In genomic region chr14:75126121-75126544, GRCh38 we compare ENCODE assay signal across 8 cellular contexts. TPM values are rescaled to one million over a fixed set of nuclear protein-coding genes. Genes with fewer than 3 reads are reported as not detected.
DNase-seq lines count a peak whose midpoint lies in the region; ATAC-seq and TF ChIP-seq lines count a peak whose summit lies in the region.

No MANE protein-coding gene starts in this region.

- H3K9me3 Mint-ChIP-seq in CD4-positive, CD25-positive, alpha-beta regulatory T cell, result no peaks in the 10 kb centered on the region

- no peak for TF ChIP-seq CTCF in breast epithelium (IDR thresholded peaks at IDR 0.05)

- peaks cover under 1% of the 10 kb centered on the region for H3K36me3 ChIP-seq in CD4-positive, CD25-positive, alpha-beta regulatory T cell (ENCODE audit: control insufficient read depth, insufficient read depth, low read length)
- peaks cover 17% of the 10 kb centered on the region; the same call in 1 of the 2 replicates for H3K36me3 ChIP-seq in Karpas-422 (ENCODE audit: insufficient read depth, low read length)
- H3K36me3 ChIP-seq in breast epithelium, result no peaks in the 10 kb centered on the region

- H2AFZ ChIP-seq in Karpas-422 (ENCODE audit: low read length), result no peak overlapping the region

- intact Hi-C loops in breast epithelium (cut with DNase I; ENCODE audit: low total_unique reads), result no loop called here

- H3K9me3 ChIP-seq in CD4-positive, CD25-positive, alpha-beta regulatory T cell (ENCODE audit: control insufficient read depth in 2 of 2, low read length in 2 of 2), result no peaks in the 10 kb centered on the region
- H3K9me3 ChIP-seq in Karpas-422 (ENCODE audit: low read length) (no peaks in the 10 kb centered on the region), breast epithelium (no peaks in the 10 kb centered on the region), mononuclear cell (ENCODE audit: low read depth, low read length) (no peaks in the 10 kb centered on the region)

- peaks cover 74% of the 10 kb centered on the region for H3K79me2 ChIP-seq in Karpas-422 (ENCODE audit: low read length)

- H3K9me2 ChIP-seq in Karpas-422 (replicated peaks; ENCODE audit: insufficient read depth, low read length), result no peaks in the 10 kb centered on the region

- H3K4me1 ChIP-seq in CD4-positive, CD25-positive, alpha-beta regulatory T cell (ENCODE audit: control insufficient read depth, insufficient read depth, low read length, poor library complexity, severe bottlenecking), result peaks cover 32% of the 10 kb centered on the region
- H3K4me1 ChIP-seq in Karpas-422 (ENCODE audit: low read length), result peaks cover 43% of the 10 kb centered on the region
- peaks cover 0 to 18% of the 10 kb centered on the region in 2 donors for H3K4me1 ChIP-seq in breast epithelium
- H3K4me1 ChIP-seq in mononuclear cell (ENCODE audit: insufficient read depth, low read length), result peaks cover 52% of the 10 kb centered on the region

- peak overlapping the region; percentile 86 for H3K4me2 ChIP-seq in Karpas-422 (ENCODE audit: low read depth, low read length, poor library complexity, severe bottlenecking)

- H3K4me1 Mint-ChIP-seq in CD4-positive, CD25-positive, alpha-beta regulatory T cell, result peaks cover 25 to 50% (median 38%) of the 10 kb centered on the region in 4 donors

- peak overlapping the region; percentile 91 to 97 (median 94) for H3K4me3 Mint-ChIP-seq in CD4-positive, CD25-positive, alpha-beta regulatory T cell

- peak overlapping the region; percentile 83 for H3K4me3 ChIP-seq in CD4-positive, CD25-positive, alpha-beta regulatory T cell (ENCODE audit: low read depth, low read length)
- H3K4me3 ChIP-seq in Karpas-422 (ENCODE audit: low read length), result peak overlapping the region; percentile 93
- H3K4me3 ChIP-seq in breast epithelium, result peak overlapping the region; percentile 63 to 98 (median 83)
- peak overlapping the region; percentile 76 for H3K4me3 ChIP-seq in mononuclear cell (ENCODE audit: low read length)

- H3K27ac ChIP-seq in CD4-positive, CD25-positive, alpha-beta regulatory T cell (ENCODE audit: insufficient read depth, low read length, poor library complexity, severe bottlenecking), result peak overlapping the region; percentile 95
- H3K27ac ChIP-seq in Karpas-422 (ENCODE audit: low read length) (peak overlapping the region; percentile 73), breast epithelium (peak overlapping the region; percentile 96 to 97)

- no peak for ATAC-seq in CD4-positive, CD25-positive, alpha-beta regulatory T cell (ENCODE audit: low read depth in 2 of 2)
- ATAC-seq in HG03175 (IDR thresholded peaks at IDR 0.05; ENCODE audit: unreplicated experiment), result no peak

- no peaks in the 10 kb centered on the region for H3K27me3 Mint-ChIP-seq in CD4-positive, CD25-positive, alpha-beta regulatory T cell

- H3K27me3 ChIP-seq in CD4-positive, CD25-positive, alpha-beta regulatory T cell (ENCODE audit: control insufficient read depth, insufficient read depth, low read length), result no peaks in the 10 kb centered on the region
- H3K27me3 ChIP-seq in Karpas-422 (ENCODE audit: low read length) (no peaks in the 10 kb centered on the region), breast epithelium (no peaks in the 10 kb centered on the region), mononuclear cell (ENCODE audit: insufficient read depth, low read length) (no peaks in the 10 kb centered on the region)

- no peaks in the 10 kb centered on the region for H4K20me1 ChIP-seq in Karpas-422 (ENCODE audit: insufficient read depth, low read depth, low read length)

- DNase-seq in CD4-positive, CD25-positive, alpha-beta regulatory T cell, result peak in 1 of 3 donors; percentile 42
- peak; percentile 73 for DNase-seq in Karpas-422
- no peak for DNase-seq in breast epithelium (ENCODE audit: low spot score in 2 of 2)
- DNase-seq in HPDE6-E6E7 (ENCODE audit: extremely low spot score), result no peak
- no peak for DNase-seq in DMS79 (lab: John Stamatoyannopoulos, UW)
- DNase-seq in DMS153 (lab: John Stamatoyannopoulos, UW), result no peak

- H3K36me3 Mint-ChIP-seq in CD4-positive, CD25-positive, alpha-beta regulatory T cell, result peaks cover 6% of the 10 kb centered on the region

- TF ChIP-seq POLR2A in breast epithelium (IDR thresholded peaks at IDR 0.05), result no peak

- H3K9ac ChIP-seq in Karpas-422 (ENCODE audit: low read length), result peak overlapping the region; percentile 91

- peak overlapping the region; percentile 98 for H3K27ac Mint-ChIP-seq in CD4-positive, CD25-positive, alpha-beta regulatory T cell

RNA-seq across cellular contexts. Expression of gene NEK9, which starts 0.7 kb away (rescaled TPM):
- 58.4 TPM for total RNA-seq in CD4-positive, CD25-positive, alpha-beta regulatory T cell
- 10 to 100 TPM; 10.8 to 14.4 (median 12.6) TPM for polyA plus RNA-seq in CD4-positive, CD25-positive, alpha-beta regulatory T cell
- total RNA-seq in Karpas-422 (2014; rRNA removed; shearing (Covaris generic); ENCODE audit: low replicate concordance), result 103 and 179 TPM in 2 replicates
- total RNA-seq in breast epithelium (10 to 100 TPM; 52.1 to 79.2 (median 71.8) TPM), mononuclear cell (33.3 TPM)

RNA-seq across cellular contexts. Expression of gene TMED10, which starts 50.3 kb away (rescaled TPM):
- total RNA-seq in CD4-positive, CD25-positive, alpha-beta regulatory T cell, result 128 TPM
- polyA plus RNA-seq in CD4-positive, CD25-positive, alpha-beta regulatory T cell, result 100 to 1,000 TPM; 238 to 265 (median 250) TPM
- total RNA-seq in Karpas-422 (2014; rRNA removed; shearing (Covaris generic); ENCODE audit: low replicate concordance), result 104 and 349 TPM in 2 replicates
- 100 to 1,000 TPM; 263 to 443 (median 285) TPM for total RNA-seq in breast epithelium
- 180 TPM for total RNA-seq in mononuclear cell

RNA-seq across cellular contexts. Expression of gene ZC2HC1C, which starts 56.7 kb away (rescaled TPM):
- total RNA-seq in CD4-positive, CD25-positive, alpha-beta regulatory T cell, result 0.99 TPM
- polyA plus RNA-seq in CD4-positive, CD25-positive, alpha-beta regulatory T cell, result under 1 TPM in 3 of 4 donors, not detected in 1; 0.49 to 0.95 (median 0.81) TPM
- total RNA-seq in Karpas-422 (2014; rRNA removed; shearing (Covaris generic); ENCODE audit: low replicate concordance), result 1.1 and 2.9 TPM in 2 replicates
- total RNA-seq in breast epithelium (1 to 10 TPM in 2 of 3 donors, under 1 TPM in 1; 0.96 to 3.2 (median 2.6) TPM), mononuclear cell (not detected)
